ENCODE assay signal across 18 cellular contexts in genomic region chr13:30170569-30170968, GRCh38.
DNase-seq lines count a peak whose midpoint lies in the region; ATAC-seq and TF ChIP-seq lines count a peak whose summit lies in the region.
"Had no signal": no experiment of that assay in that cellular context is flagged by ENCODE, and none has a peak within 500 bp of the region (broad histone marks: within the 10 kb centered on the region; RNA-seq: fewer than 3 reads in every experiment).

No MANE protein-coding gene starts in this region.

- no peak overlapping the region for H3K9ac ChIP-seq in DND-41 (ENCODE audit: low read depth, low read length)

- no peaks in the 10 kb centered on the region for H3K9me3 ChIP-seq in CD4-positive, CD25-positive, alpha-beta regulatory T cell (ENCODE audit: control insufficient read depth in 2 of 2, low read length in 2 of 2)
- no peaks in the 10 kb centered on the region for H3K9me3 ChIP-seq in DND-41 (ENCODE audit: insufficient read depth, low read length, severe bottlenecking)
- H3K9me3 ChIP-seq: A549, BE2C, Caco-2 had no signal

- no peaks in the 10 kb centered on the region for H3K36me3 ChIP-seq in CD4-positive, CD25-positive, alpha-beta regulatory T cell (ENCODE audit: control insufficient read depth, insufficient read depth, low read length)
- H3K36me3 ChIP-seq in DND-41 (ENCODE audit: insufficient read depth, low read length), result no peaks in the 10 kb centered on the region
- H3K36me3 ChIP-seq: BE2C had no signal

- H3K27ac Mint-ChIP-seq in CD4-positive, CD25-positive, alpha-beta regulatory T cell, result peak overlapping the region in 2 of 3 donors; percentile 21 to 77
- peak overlapping the region; percentile 3 for H3K27ac Mint-ChIP-seq in central memory CD8-positive, alpha-beta T cell (ENCODE audit: low read depth)
- H3K27ac Mint-ChIP-seq in natural killer cell treated with Interleukin-12 subunit alpha and Interleukin-12 subunit beta and Interleukin-15 and Interleukin-18, amount 100 ng/mL, for 72 hours, result peak overlapping the region in 1 of 2 donors; percentile 0
- H3K27ac Mint-ChIP-seq: H9 had no signal

- H3K4me1 ChIP-seq in CD4-positive, CD25-positive, alpha-beta regulatory T cell (ENCODE audit: control insufficient read depth, insufficient read depth, low read length, poor library complexity, severe bottlenecking), result no peaks in the 10 kb centered on the region
- 0 out of 2 replicates have a peak, but pooled peaks cover 4% of the 10 kb centered on the region for H3K4me1 ChIP-seq in DND-41 (ENCODE audit: insufficient read depth, low read length)
- H3K4me1 ChIP-seq: A549, BE2C, Caco-2 had no signal

- no peak overlapping the region for H2AFZ ChIP-seq in DND-41 (ENCODE audit: low read depth, low read length)

- peak overlapping the region in 1 of 4 donors; percentile 10 for H3K4me3 Mint-ChIP-seq in CD4-positive, CD25-positive, alpha-beta regulatory T cell
- H3K4me3 Mint-ChIP-seq in central memory CD8-positive, alpha-beta T cell, result no peak overlapping the region
- peak overlapping the region; percentile 35 for H3K4me3 Mint-ChIP-seq in natural killer cell treated with Interleukin-12 subunit alpha and Interleukin-12 subunit beta and Interleukin-15 and Interleukin-18, amount 100 ng/mL, for 72 hours
- H3K4me3 Mint-ChIP-seq: H9 had no signal

- H3K9me3 Mint-ChIP-seq in CD4-positive, CD25-positive, alpha-beta regulatory T cell, result no peaks in the 10 kb centered on the region
- H3K9me3 Mint-ChIP-seq in central memory CD8-positive, alpha-beta T cell, result no peaks in the 10 kb centered on the region
- H3K9me3 Mint-ChIP-seq in natural killer cell treated with Interleukin-12 subunit alpha and Interleukin-12 subunit beta and Interleukin-15 and Interleukin-18, amount 100 ng/mL, for 72 hours, result no peaks in the 10 kb centered on the region
- H3K9me3 Mint-ChIP-seq: CD8-positive, alpha-beta memory T cell; H9 had no signal

- H4K20me1 ChIP-seq in DND-41 (ENCODE audit: insufficient read depth, low read length), result no peaks in the 10 kb centered on the region

- H3K27me3 Mint-ChIP-seq in CD4-positive, CD25-positive, alpha-beta regulatory T cell, result no peaks in the 10 kb centered on the region
- H3K27me3 Mint-ChIP-seq in central memory CD8-positive, alpha-beta T cell, result no peaks in the 10 kb centered on the region
- H3K27me3 Mint-ChIP-seq in natural killer cell treated with Interleukin-12 subunit alpha and Interleukin-12 subunit beta and Interleukin-15 and Interleukin-18, amount 100 ng/mL, for 72 hours, result no peaks in the 10 kb centered on the region
- H3K27me3 Mint-ChIP-seq: CD8-positive, alpha-beta memory T cell had no signal

- H3K4me3 ChIP-seq in CD4-positive, CD25-positive, alpha-beta regulatory T cell (ENCODE audit: low read depth, low read length), result no peak overlapping the region
- no peak overlapping the region for H3K4me3 ChIP-seq in DND-41 (ENCODE audit: low read depth in 1 of 2, low read length in 2 of 2)
- H3K4me3 ChIP-seq: A549 had no signal

- no peaks in the 10 kb centered on the region for H3K79me2 ChIP-seq in DND-41 (ENCODE audit: insufficient read depth, low read length)

- H3K4me1 Mint-ChIP-seq in CD4-positive, CD25-positive, alpha-beta regulatory T cell, result peaks cover 0 to 17% (median 11%) of the 10 kb centered on the region in 4 donors
- H3K4me1 Mint-ChIP-seq in central memory CD8-positive, alpha-beta T cell, result peaks cover 21% of the 10 kb centered on the region
- peaks cover 31 to 37% of the 10 kb centered on the region in 2 donors for H3K4me1 Mint-ChIP-seq in natural killer cell treated with Interleukin-12 subunit alpha and Interleukin-12 subunit beta and Interleukin-15 and Interleukin-18, amount 100 ng/mL, for 72 hours (ENCODE audit: low read depth in 2 of 2)

- no peak for ATAC-seq in CD4-positive, CD25-positive, alpha-beta regulatory T cell (ENCODE audit: low read depth in 2 of 2)
- ATAC-seq in DND-41 (ENCODE audit: insufficient read depth, low read depth) (0 out of 3 replicates have a peak, but pooled peaks have one; percentile 37), HG02852 (IDR thresholded peaks at IDR 0.05; ENCODE audit: unreplicated experiment) (no peak), GM19463 (IDR thresholded peaks at IDR 0.05; ENCODE audit: unreplicated experiment) (no peak)
- ATAC-seq in central memory CD8-positive, alpha-beta T cell (replicated peaks; ENCODE audit: extremely low read depth, poor library complexity, severe bottlenecking), result no peak
- no peak for ATAC-seq in natural killer cell treated with Interleukin-12 subunit alpha and Interleukin-12 subunit beta and Interleukin-15 and Interleukin-18, amount 100 ng/mL, for 72 hours
- ATAC-seq: A549 had no signal

- no peak overlapping the region for H3K27ac ChIP-seq in CD4-positive, CD25-positive, alpha-beta regulatory T cell (ENCODE audit: insufficient read depth, low read length, poor library complexity, severe bottlenecking)
- H3K27ac ChIP-seq in DND-41 (ENCODE audit: low read length), result no peak overlapping the region
- H3K27ac ChIP-seq: A549, C4-2B had no signal

- peak in 1 of 3 donors; percentile 23 for DNase-seq in CD4-positive, CD25-positive, alpha-beta regulatory T cell
- DNase-seq in DND-41, result no peak
- no peak for DNase-seq in central memory CD8-positive, alpha-beta T cell (ENCODE audit: low spot score in 2 of 2)
- DNase-seq in natural killer cell treated with Interleukin-12 subunit alpha and Interleukin-12 subunit beta and Interleukin-15 and Interleukin-18, amount 100 ng/mL, for 72 hours (ENCODE audit: low spot score), result no peak
- no peak for DNase-seq in NCI-H2196 treated with DMSO at 0.1 percent for 48 hours (lab: John Stamatoyannopoulos, UW; ENCODE audit: unreplicated experiment)
- DNase-seq: BE2C; Caco-2; CD8-positive, alpha-beta memory T cell; DMS 273 treated with DMSO at 0.1 percent for 48 hours; DMS79; EL; GOT3; H9; IMR-90 had no signal

- no peak overlapping the region for H3K4me2 ChIP-seq in DND-41 (ENCODE audit: insufficient read depth, low read length)
- H3K4me2 ChIP-seq: A549 had no signal

- H3K36me3 Mint-ChIP-seq in CD4-positive, CD25-positive, alpha-beta regulatory T cell, result no peaks in the 10 kb centered on the region
- no peaks in the 10 kb centered on the region for H3K36me3 Mint-ChIP-seq in central memory CD8-positive, alpha-beta T cell (ENCODE audit: insufficient read depth)
- H3K36me3 Mint-ChIP-seq in natural killer cell treated with Interleukin-12 subunit alpha and Interleukin-12 subunit beta and Interleukin-15 and Interleukin-18, amount 100 ng/mL, for 72 hours, result no peaks in the 10 kb centered on the region
- H3K36me3 Mint-ChIP-seq: CD8-positive, alpha-beta memory T cell had no signal

- no peaks in the 10 kb centered on the region for H3K27me3 ChIP-seq in CD4-positive, CD25-positive, alpha-beta regulatory T cell (ENCODE audit: control insufficient read depth, insufficient read depth, low read length)
- no peaks in the 10 kb centered on the region for H3K27me3 ChIP-seq in DND-41 (ENCODE audit: insufficient read depth, low read length, poor library complexity)
- H3K27me3 ChIP-seq: BE2C had no signal

- no peak for TF ChIP-seq CTCF in DND-41 (IDR thresholded peaks at IDR 0.05; ENCODE audit: borderline replicate concordance, extremely low read depth, low read length, poor library complexity, severe bottlenecking)
